In the genomic region with DNA sequence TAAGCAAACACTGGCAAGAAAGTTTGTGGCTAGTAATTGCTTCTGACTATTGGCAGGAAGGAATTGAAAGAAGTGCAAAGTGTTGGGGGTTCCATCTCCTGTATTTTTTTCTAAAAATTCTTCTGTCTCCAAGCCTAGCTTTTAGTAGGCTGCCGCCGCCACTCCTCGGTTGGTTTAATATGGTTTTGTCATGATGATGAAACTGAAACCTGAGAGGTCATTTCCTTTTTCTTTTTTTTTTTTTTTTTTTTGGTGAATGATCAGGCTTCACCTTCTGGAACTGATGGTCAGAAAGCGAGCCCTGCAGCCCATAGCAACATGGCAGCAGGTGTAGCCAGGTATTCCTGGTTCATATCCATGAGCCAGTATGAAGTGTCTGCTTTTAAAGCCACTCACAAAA, we compare ENCODE assay signal across 1 cellular context.
TF ChIP-seq lines count a peak whose summit lies in the region.

No MANE protein-coding gene starts in this region.

TF ChIP-seq in HepG2, 621 proteins besides CTCF, POLR2A, EP300 and RAD21:
- TF ChIP-seq, protein P1, sequence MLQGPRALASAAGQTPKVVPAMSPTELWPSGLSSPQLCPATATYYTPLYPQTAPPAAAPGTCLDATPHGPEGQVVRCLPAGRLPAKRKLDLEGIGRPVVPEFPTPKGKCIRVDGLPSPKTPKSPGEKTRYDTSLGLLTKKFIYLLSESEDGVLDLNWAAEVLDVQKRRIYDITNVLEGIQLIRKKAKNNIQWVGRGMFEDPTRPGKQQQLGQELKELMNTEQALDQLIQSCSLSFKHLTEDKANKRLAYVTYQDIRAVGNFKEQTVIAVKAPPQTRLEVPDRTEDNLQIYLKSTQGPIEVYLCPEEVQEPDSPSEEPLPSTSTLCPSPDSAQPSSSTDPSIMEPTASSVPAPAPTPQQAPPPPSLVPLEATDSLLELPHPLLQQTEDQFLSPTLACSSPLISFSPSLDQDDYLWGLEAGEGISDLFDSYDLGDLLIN (CRISPR knock-in tag; IDR thresholded peaks at IDR 0.05; ENCODE audit: borderline replicate concordance), result no peak
- 0 out of 2 replicates have a peak, but pooled peaks have one; percentile 3 for TF ChIP-seq ZNF709 (CRISPR knock-in tag; IDR thresholded peaks at IDR 0.05)
